Comparison of ENCODE assay signal across 19 cellular contexts in the genomic region with DNA sequence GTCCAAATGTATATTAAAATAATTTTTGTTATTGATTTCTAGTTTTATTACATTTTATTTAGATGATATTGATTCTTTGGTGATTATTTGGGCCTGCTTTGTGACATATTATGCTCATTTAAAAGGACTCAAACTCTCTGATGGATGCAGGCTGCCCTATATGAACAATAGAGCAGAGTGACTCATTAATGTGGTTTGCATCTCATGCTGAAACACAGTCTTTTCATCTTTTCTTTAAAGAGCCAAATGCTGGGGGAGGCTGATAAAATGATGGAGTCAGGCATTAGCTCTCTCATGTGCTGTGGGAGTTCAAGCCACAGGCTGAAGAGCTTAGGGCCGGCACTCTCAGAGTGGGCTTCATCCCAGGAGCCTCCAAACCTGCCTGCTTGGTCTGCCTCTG. TPM values are rescaled to one million over a fixed set of nuclear protein-coding genes. Genes with fewer than 3 reads are reported as not detected.
A peak's percentile ranks its signal among the peaks of the same experiment; 100 is the strongest.
DNase-seq lines count a peak whose midpoint lies in the region; ATAC-seq, FAIRE-seq and TF ChIP-seq lines count a peak whose summit lies in the region.
"Had no signal": no experiment of that assay in that cellular context is flagged by ENCODE, and none has a peak within 500 bp of the region (broad histone marks: within the 10 kb centered on the region; RNA-seq: fewer than 3 reads in every experiment).

No MANE protein-coding gene starts in this region.

- H3K27ac ChIP-seq in GM23248 (no peak overlapping the region), K562 (ENCODE audit: extremely low read depth, low read depth, low read length) (no peak overlapping the region), tibial artery (no peak overlapping the region)
- H3K27ac ChIP-seq: ascending aorta, C4-2B, neural progenitor cell had no signal

- H2AFZ ChIP-seq in GM23248: no peak overlapping the region
- H2AFZ ChIP-seq in K562 (ENCODE audit: low read depth, low read length): no peak overlapping the region
- H2AFZ ChIP-seq: neural progenitor cell had no signal

- H3K9me2 ChIP-seq in GM23248 (ENCODE audit: insufficient read depth): no peaks in the 10 kb centered on the region

- CTCF ChIA-PET in K562 (lab: Yijun Ruan, JAX; ENCODE audit: low intra/inter-chr PET ratio): no interaction called here

- no peaks in the 10 kb centered on the region for H3K36me3 ChIP-seq in GM23248 (ENCODE audit: low read depth)
- no peaks in the 10 kb centered on the region for H3K36me3 ChIP-seq in K562 (ENCODE audit: control insufficient read depth, insufficient read depth, low read length)
- H3K36me3 ChIP-seq in tibial artery: no peaks in the 10 kb centered on the region
- H3K36me3 ChIP-seq: ascending aorta, neural progenitor cell, upper lobe of left lung had no signal

- no peak for TF ChIP-seq CTCF in K562 (IDR thresholded peaks at IDR 0.05 in 2 of 3, conservative IDR thresholded peaks at IDR 0.05 in 1 of 3; ENCODE audit: insufficient read depth in 2 of 3, low read depth in 1 of 3, low read length in 3 of 3)
- no peak for TF ChIP-seq CTCF in tibial artery (IDR thresholded peaks at IDR 0.05)

- ATAC-seq in K562 (no peak), left lobe of liver (no peak), HG03196 (IDR thresholded peaks at IDR 0.05; ENCODE audit: unreplicated experiment) (no peak), HG03378 (IDR thresholded peaks at IDR 0.05; ENCODE audit: unreplicated experiment) (no peak)
- ATAC-seq: right cardiac atrium, T-cell had no signal

- no peak for TF ChIP-seq POLR2A in K562 (conservative IDR thresholded peaks at IDR 0.05)

- BruUV-seq in K562 (replicated peaks; lab: Mats Ljungman, UMichigan): no TSS peak

- no peak for TF ChIP-seq EP300 in K562 (IDR thresholded peaks at IDR 0.05; ENCODE audit: low read length)

- in situ Hi-C loops in GM23248 (cut with MboI) (no loop called here), K562 (cut with MboI) (no loop called here)

- no peaks in the 10 kb centered on the region for H3K79me2 ChIP-seq in GM23248 (ENCODE audit: insufficient read depth)
- H3K79me2 ChIP-seq in K562 (ENCODE audit: control insufficient read depth, insufficient read depth, low read length): no peaks in the 10 kb centered on the region

- H3K4me2 ChIP-seq in GM23248 (ENCODE audit: unreplicated experiment) (no peak overlapping the region), K562 (ENCODE audit: insufficient read depth, low read length) (no peak overlapping the region)
- H3K4me2 ChIP-seq: neural progenitor cell had no signal

- H3K9me1 ChIP-seq in K562 (ENCODE audit: control insufficient read depth, insufficient read depth, low read length): no peaks in the 10 kb centered on the region

- DNase-seq in GM23248: peak; percentile 78
- DNase-seq in NCI-H226: peak; percentile 1
- no peak for DNase-seq in K562 (ENCODE audit: extremely low read depth in 1 of 4, low spot score in 3 of 4)
- DNase-seq in left lobe of liver (ENCODE audit: low spot score): peak; percentile 21
- DNase-seq in DMS153 treated with DMSO at 0.1 percent for 48 hours (lab: John Stamatoyannopoulos, UW; ENCODE audit: unreplicated experiment): no peak
- no peak for DNase-seq in tibial artery
- DNase-seq: NCI-H1436 treated with DMSO at 0.1 percent for 48 hours; NCI-H510A treated with DMSO at 0.1 percent for 48 hours; right cardiac atrium; stimulated activated CD4-positive, alpha-beta T cell treated with anti-CD3 and anti-CD28 coated beads, Interleukin-2, amount 100 ng/mL, for 48 hours; T-cell; upper lobe of left lung had no signal

- no peak overlapping the region for H3K9ac ChIP-seq in GM23248
- H3K9ac ChIP-seq in K562 (ENCODE audit: insufficient read depth in 1 of 2, low read depth in 2 of 2, low read length in 2 of 2): no peak overlapping the region
- H3K9ac ChIP-seq: neural progenitor cell had no signal

- no peak for FAIRE-seq in K562 (lab: Jason Lieb, UNC)
- FAIRE-seq: frontal cortex, GM19239 had no signal

- no peaks in the 10 kb centered on the region for H3F3A ChIP-seq in GM23248 (ENCODE audit: insufficient read depth)

- POLR2A ChIA-PET in K562 (lab: Yijun Ruan, JAX): no interaction called here

- TF ChIP-seq RAD21 in K562 (CRISPR knock-in tag; conservative IDR thresholded peaks at IDR 0.05 in 1 of 2, IDR thresholded peaks at IDR 0.05 in 1 of 2): no peak

- WGBS in GM23248 (ENCODE audit: low coverage in 1 of 2, low lambda C conversion rate in 2 of 2, missing lambda C conversion rate in 2 of 2), 2 experiments: 81 to 86% methylated on average over 1 of the region's 1 CpG
- 0% methylated on average over 1 of the region's 1 CpG for WGBS in K562 (ENCODE audit: insufficient coverage, low coverage, missing lambda C conversion rate)

- intact Hi-C loops in K562 (cut with micrococcal nuclease): no loop called here
- intact Hi-C loops in tibial artery (cut with DNase I; ENCODE audit: low total_unique reads): no loop called here

- H4K20me1 ChIP-seq in GM23248 (ENCODE audit: insufficient read depth): no peaks in the 10 kb centered on the region
- no peaks in the 10 kb centered on the region for H4K20me1 ChIP-seq in K562 (replicated peaks; ENCODE audit: control insufficient read depth, insufficient read depth, low read length)

- H3K9me3 ChIP-seq in GM23248 (ENCODE audit: low read depth) (no peaks in the 10 kb centered on the region), K562 (replicated peaks; ENCODE audit: control insufficient read depth, insufficient read depth, low read depth, low read length) (no peaks in the 10 kb centered on the region), tibial artery (no peaks in the 10 kb centered on the region)
- H3K9me3 ChIP-seq: ascending aorta, upper lobe of left lung had no signal

- H3K27me3 ChIP-seq in GM23248 (replicated peaks; ENCODE audit: insufficient read depth) (no peaks in the 10 kb centered on the region), K562 (ENCODE audit: control insufficient read depth in 2 of 2, insufficient read depth in 2 of 2, low read length in 2 of 2) (peaks cover 0 to 10% of the 10 kb centered on the region in 2 experiments; a peak in 2 of 5 replicates), tibial artery (no peaks in the 10 kb centered on the region)
- H3K27me3 ChIP-seq: ascending aorta, neural progenitor cell, upper lobe of left lung had no signal

- H3K4me3 ChIP-seq in GM23248 (no peak overlapping the region), K562 (no peak overlapping the region), tibial artery (no peak overlapping the region)
- H3K4me3 ChIP-seq: ascending aorta, neural progenitor cell, upper lobe of left lung had no signal

- H3K4me1 ChIP-seq in GM23248 (ENCODE audit: insufficient read depth) (peaks cover 8% of the 10 kb centered on the region; the same call in 1 of the 2 replicates), K562 (replicated peaks in 1 of 2; ENCODE audit: control insufficient read depth in 2 of 2, insufficient read depth in 2 of 2, low read length in 2 of 2) (peaks cover 0 to 4% of the 10 kb centered on the region in 2 experiments; a peak in 2 of 5 replicates), tibial artery (no peaks in the 10 kb centered on the region)
- H3K4me1 ChIP-seq: ascending aorta had no signal

RNA-seq across cellular contexts. Expression of a gene that starts 7.2 kb away (rescaled TPM):
- total RNA-seq in GM23248 (2014; rRNA removed; shearing (Covaris generic)): not detected in 2 replicates
- polyA plus RNA-seq in GM23248 (2016; fragmentation: Nextera tagmentation; extraction: Ambion mirVana): not detected in 2 replicates
- not detected in 2 replicates for total RNA-seq in K562 (2011; cell fraction: chromatin; rRNA removed; ENCODE audit: low replicate concordance)
- total RNA-seq in K562 (2011; cell fraction: nucleolus; rRNA removed): not detected in 2 replicates
- total RNA-seq in K562 (2011; cell fraction: nucleoplasm; rRNA removed): not detected in 2 replicates
- total RNA-seq in K562 (2014; rRNA removed): not detected in 2 replicates
- not detected in 2 replicates for total RNA-seq in K562 (2014; rRNA removed; fragmentation: Illumina TruSeq; extraction: Trizol)
- not detected in 2 replicates for total RNA-seq in K562 (2015; rRNA removed; fragmentation: Illumina TruSeq; extraction: Trizol)
- total RNA-seq in K562 (2021): not detected in 2 replicates
- not detected in 2 replicates for polyA plus RNA-seq in K562 (2011; rRNA removed)
- not detected in 2 replicates for polyA plus RNA-seq in K562 (2011; cell fraction: cytosol; rRNA removed)
- polyA plus RNA-seq in K562 (2011; cell fraction: nucleus; rRNA removed): not detected in 2 replicates
- 0.19 TPM in 1 of 2 replicates, not detected in the other for polyA plus RNA-seq in K562 (2012)
- not detected in 2 replicates for polyA plus RNA-seq in K562 (2014; fragmentation: Illumina TruSeq; extraction: Trizol)
- not detected for polyA plus RNA-seq in K562 (2014; fragmentation: Nextera tagmentation; extraction: Ambion mirVana)
- polyA plus RNA-seq in K562 (2014; rRNA removed): not detected in 2 replicates
- polyA minus RNA-seq in K562 (2011; rRNA and poly(A)+ RNA removed): not detected in 2 replicates
- not detected in 2 replicates for polyA minus RNA-seq in K562 (2011; cell fraction: cytosol; rRNA and poly(A)+ RNA removed)
- polyA minus RNA-seq in K562 (2011; cell fraction: nucleus; rRNA and poly(A)+ RNA removed): not detected in 2 replicates
- total RNA-seq in left lobe of liver: 13.5 TPM
- total RNA-seq: T-cell had no signal

RNA-seq across cellular contexts. Expression of a gene that starts 25.6 kb away (rescaled TPM):
- 2.1 and 6.6 TPM in 2 replicates for total RNA-seq in GM23248 (2014; rRNA removed; shearing (Covaris generic))
- polyA plus RNA-seq in GM23248 (2016; fragmentation: Nextera tagmentation; extraction: Ambion mirVana) (1.7 and 2.3 TPM in 2 replicates), K562 (2011; rRNA removed) (0.45 and 0.53 TPM in 2 replicates), K562 (2014; fragmentation: Illumina TruSeq; extraction: Trizol) (1.4 and 1.6 TPM in 2 replicates), K562 (2014; fragmentation: Nextera tagmentation; extraction: Ambion mirVana) (under 1 TPM; 0.01 to 0.24 TPM), K562 (2014; rRNA removed) (0.85 and 0.91 TPM in 2 replicates)
- 0.19 and 0.35 TPM in 2 replicates for total RNA-seq in K562 (2011; cell fraction: chromatin; rRNA removed; ENCODE audit: low replicate concordance)
- total RNA-seq in K562 (2011; cell fraction: nucleolus; rRNA removed): 0.17 and 0.39 TPM in 2 replicates
- 0.53 and 0.66 TPM in 2 replicates for total RNA-seq in K562 (2011; cell fraction: nucleoplasm; rRNA removed)
- total RNA-seq in K562 (2014; rRNA removed) (0.45 and 0.57 TPM in 2 replicates), K562 (2014; rRNA removed; fragmentation: Illumina TruSeq; extraction: Trizol) (0.65 and 0.83 TPM in 2 replicates), K562 (2015; rRNA removed; fragmentation: Illumina TruSeq; extraction: Trizol) (0.57 and 0.87 TPM in 2 replicates), K562 (2021) (1.3 and 1.4 TPM in 2 replicates), left lobe of liver (4.1 TPM)
- 0.29 and 0.36 TPM in 2 replicates for polyA plus RNA-seq in K562 (2011; cell fraction: cytosol; rRNA removed)
- 0.25 and 0.26 TPM in 2 replicates for polyA plus RNA-seq in K562 (2011; cell fraction: nucleus; rRNA removed)
- 1.4 and 3.0 TPM in 2 replicates for polyA plus RNA-seq in K562 (2012)
- 0.42 and 0.84 TPM in 2 replicates for polyA minus RNA-seq in K562 (2011; rRNA and poly(A)+ RNA removed)
- not detected in 2 replicates for polyA minus RNA-seq in K562 (2011; cell fraction: cytosol; rRNA and poly(A)+ RNA removed)
- 0.22 and 0.27 TPM in 2 replicates for polyA minus RNA-seq in K562 (2011; cell fraction: nucleus; rRNA and poly(A)+ RNA removed)

RNA-seq across cellular contexts. Expression of a gene that starts 45.5 kb away (rescaled TPM):
- total RNA-seq in GM23248 (2014; rRNA removed; shearing (Covaris generic)): not detected in 2 replicates
- polyA plus RNA-seq in GM23248 (2016; fragmentation: Nextera tagmentation; extraction: Ambion mirVana): 0.08 TPM in 1 of 2 replicates, not detected in the other
- 10.2 and 14.8 TPM in 2 replicates for total RNA-seq in K562 (2011; cell fraction: chromatin; rRNA removed; ENCODE audit: low replicate concordance)
- total RNA-seq in K562 (2011; cell fraction: nucleolus; rRNA removed): 6.7 and 10.7 TPM in 2 replicates
- 9.2 and 12.3 TPM in 2 replicates for total RNA-seq in K562 (2011; cell fraction: nucleoplasm; rRNA removed)
- 5.0 and 5.5 TPM in 2 replicates for total RNA-seq in K562 (2014; rRNA removed)
- 5.6 and 6.5 TPM in 2 replicates for total RNA-seq in K562 (2014; rRNA removed; fragmentation: Illumina TruSeq; extraction: Trizol)
- 6.9 and 8.2 TPM in 2 replicates for total RNA-seq in K562 (2015; rRNA removed; fragmentation: Illumina TruSeq; extraction: Trizol)
- total RNA-seq in K562 (2021): 4.4 and 4.8 TPM in 2 replicates
- 0.38 and 3.0 TPM in 2 replicates for polyA plus RNA-seq in K562 (2011; rRNA removed)
- 0.18 and 1.5 TPM in 2 replicates for polyA plus RNA-seq in K562 (2011; cell fraction: cytosol; rRNA removed)
- polyA plus RNA-seq in K562 (2011; cell fraction: nucleus; rRNA removed): 0.21 and 3.3 TPM in 2 replicates
- polyA plus RNA-seq in K562 (2012): 7.0 and 23.4 TPM in 2 replicates
- polyA plus RNA-seq in K562 (2014; fragmentation: Illumina TruSeq; extraction: Trizol): 6.0 and 6.6 TPM in 2 replicates
- 1 to 10 TPM; 5.7 to 6.6 TPM for polyA plus RNA-seq in K562 (2014; fragmentation: Nextera tagmentation; extraction: Ambion mirVana)
- polyA plus RNA-seq in K562 (2014; rRNA removed): 3.7 and 5.3 TPM in 2 replicates
- 0.87 and 3.6 TPM in 2 replicates for polyA minus RNA-seq in K562 (2011; rRNA and poly(A)+ RNA removed)
- polyA minus RNA-seq in K562 (2011; cell fraction: cytosol; rRNA and poly(A)+ RNA removed): 0.86 TPM in 1 of 2 replicates, not detected in the other
- 0.11 and 2.2 TPM in 2 replicates for polyA minus RNA-seq in K562 (2011; cell fraction: nucleus; rRNA and poly(A)+ RNA removed)
- 0.23 TPM for total RNA-seq in left lobe of liver
- total RNA-seq: frontal cortex had no signal

RNA-seq across cellular contexts. Expression of a gene that starts 55.5 kb away (rescaled TPM):
- not detected in 2 replicates for total RNA-seq in GM23248 (2014; rRNA removed; shearing (Covaris generic))
- polyA plus RNA-seq in GM23248 (2016; fragmentation: Nextera tagmentation; extraction: Ambion mirVana) (0.74 and 1.2 TPM in 2 replicates), K562 (2011; rRNA removed) (0.13 and 0.28 TPM in 2 replicates), K562 (2014; fragmentation: Illumina TruSeq; extraction: Trizol) (0.09 and 0.17 TPM in 2 replicates), K562 (2014; fragmentation: Nextera tagmentation; extraction: Ambion mirVana) (under 1 TPM; 0.08 to 0.31 TPM), K562 (2014; rRNA removed) (0.32 and 1.00 TPM in 2 replicates)
- total RNA-seq in K562 (2011; cell fraction: chromatin; rRNA removed; ENCODE audit: low replicate concordance): 0.21 and 0.30 TPM in 2 replicates
- total RNA-seq in K562 (2011; cell fraction: nucleolus; rRNA removed): 0.33 TPM in 1 of 2 replicates, not detected in the other
- 0.44 and 0.69 TPM in 2 replicates for total RNA-seq in K562 (2011; cell fraction: nucleoplasm; rRNA removed)
- total RNA-seq in K562 (2014; rRNA removed) (0.08 TPM in 1 of 2 replicates, not detected in the other), K562 (2014; rRNA removed; fragmentation: Illumina TruSeq; extraction: Trizol) (not detected in 2 replicates), K562 (2015; rRNA removed; fragmentation: Illumina TruSeq; extraction: Trizol) (0.41 TPM in 1 of 2 replicates, not detected in the other), K562 (2021) (0.13 TPM in 1 of 2 replicates, not detected in the other), left lobe of liver (0.65 TPM)
- 0.09 TPM in 1 of 2 replicates, not detected in the other for polyA plus RNA-seq in K562 (2011; cell fraction: cytosol; rRNA removed)
- 0.24 and 0.34 TPM in 2 replicates for polyA plus RNA-seq in K562 (2011; cell fraction: nucleus; rRNA removed)
- 0.30 and 1.3 TPM in 2 replicates for polyA plus RNA-seq in K562 (2012)
- 0.11 and 0.18 TPM in 2 replicates for polyA minus RNA-seq in K562 (2011; rRNA and poly(A)+ RNA removed)
- polyA minus RNA-seq in K562 (2011; cell fraction: cytosol; rRNA and poly(A)+ RNA removed): not detected in 2 replicates
- 0.44 TPM in 1 of 2 replicates, not detected in the other for polyA minus RNA-seq in K562 (2011; cell fraction: nucleus; rRNA and poly(A)+ RNA removed)

Comparison
In these comparisons a context has a peak if more than half of its experiments do, and no peak if none do; other contexts are left out.
1. DNase-seq: peak in GM23248 (single experiment), NCI-H226 (single experiment) and left lobe of liver (single experiment); none in K562 (0 of 4), DMS153 treated with DMSO at 0.1 percent for 48 hours (single experiment) and tibial artery (0 of 2).
2. RNA of a gene that starts 7.2 kb away (total RNA-seq): 13.5 TPM in left lobe of liver (single experiment); not detected in GM23248 and not detected in K562; every median in the first group is over 10 times any median in the second.